13 cellular contexts compared by ENCODE assay signal in the genomic region with DNA sequence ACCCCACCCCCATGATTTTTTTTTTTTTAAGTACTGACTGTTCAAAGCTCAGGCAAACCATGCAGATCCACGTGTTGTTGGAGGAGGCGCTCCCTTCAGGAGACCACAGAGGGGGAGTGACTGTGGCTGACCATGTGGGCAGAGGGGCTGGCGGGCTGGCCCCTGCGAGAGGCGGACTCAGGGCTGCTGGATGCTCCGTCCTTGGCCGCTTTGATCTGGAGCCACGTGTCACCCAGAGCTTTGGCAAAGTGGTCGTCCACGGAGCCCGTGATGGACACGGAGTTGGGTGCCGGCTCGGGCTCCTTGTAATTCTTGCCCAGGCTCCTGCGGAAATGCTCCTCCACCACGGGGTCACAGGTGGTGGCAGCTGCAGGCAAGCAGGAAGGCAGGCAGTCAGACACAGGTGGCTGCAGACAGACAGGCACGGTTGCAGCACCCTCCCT.
A peak's percentile ranks its signal among the peaks of the same experiment; 100 is the strongest.
DNase-seq lines count a peak whose midpoint lies in the region; ATAC-seq, FAIRE-seq and TF ChIP-seq lines count a peak whose summit lies in the region.
"Had no signal": no experiment of that assay in that cellular context is flagged by ENCODE, and none has a peak within 500 bp of the region (broad histone marks: within the 10 kb centered on the region; RNA-seq: fewer than 3 reads in every experiment).

No MANE protein-coding gene starts in this region.

- no peak overlapping the region for H3K9ac ChIP-seq in K562 (ENCODE audit: insufficient read depth in 1 of 2, low read depth in 2 of 2, low read length in 2 of 2)

- H3K4me1 Mint-ChIP-seq in T-helper 2 cell treated with Interferon-gamma antibody and Interleukin-4, amounts not matched to agents 5 μg/mL and 100 μg/mL, for 36 hours (ENCODE audit: low read depth) = peaks cover 2% of the 10 kb centered on the region
- H3K4me1 Mint-ChIP-seq: activated CD4-positive, alpha-beta memory T cell treated with anti-CD3 and anti-CD28 coated beads, Interleukin-2, amount 10 ng/mL, durations not matched to agents 7 days and 5 days had no signal

- POLR2A ChIA-PET in K562 (lab: Yijun Ruan, JAX) = interaction anchor here (1.2 kb wide), 1 partner anchor 10 kb away, joined by 5 read pairs; no protein-coding TSS in a partner anchor

- no peaks in the 10 kb centered on the region for H3K79me2 ChIP-seq in K562 (ENCODE audit: control insufficient read depth, insufficient read depth, low read length)

- H3K36me3 Mint-ChIP-seq in T-helper 2 cell treated with Interferon-gamma antibody and Interleukin-4, amounts not matched to agents 5 μg/mL and 100 μg/mL, for 36 hours (ENCODE audit: low read depth) = peaks cover 29% of the 10 kb centered on the region

- H2AFZ ChIP-seq in K562 (ENCODE audit: low read depth, low read length) = no peak overlapping the region

- CTCF ChIA-PET in K562 (lab: Yijun Ruan, JAX; ENCODE audit: low intra/inter-chr PET ratio) = no interaction called here

- no peaks in the 10 kb centered on the region for H3K27me3 Mint-ChIP-seq in T-helper 2 cell treated with Interferon-gamma antibody and Interleukin-4, amounts not matched to agents 5 μg/mL and 100 μg/mL, for 36 hours (ENCODE audit: low read depth)
- H3K27me3 Mint-ChIP-seq: activated CD4-positive, alpha-beta memory T cell treated with anti-CD3 and anti-CD28 coated beads, Interleukin-2, amount 10 ng/mL, durations not matched to agents 7 days and 5 days had no signal

- peaks cover 3% of the 10 kb centered on the region for H4K20me1 ChIP-seq in K562 (replicated peaks; ENCODE audit: control insufficient read depth, insufficient read depth, low read length)

- no peak for TF ChIP-seq EP300 in K562 (IDR thresholded peaks at IDR 0.05; ENCODE audit: low read length)
- TF ChIP-seq EP300 in suprapubic skin (IDR thresholded peaks at IDR 0.05) = no peak

- no TSS peak for BruUV-seq in K562 (replicated peaks; lab: Mats Ljungman, UMichigan)

- peaks cover 11% of the 10 kb centered on the region for H3K4me1 ChIP-seq in RWPE2 (ENCODE audit: insufficient read depth, poor library complexity, severe bottlenecking)
- H3K4me1 ChIP-seq in K562 (replicated peaks in 1 of 2; ENCODE audit: control insufficient read depth in 2 of 2, insufficient read depth in 2 of 2, low read length in 2 of 2) = peaks cover 0 to 19% of the 10 kb centered on the region in 2 experiments; a peak in 1 of 5 replicates
- peaks cover 44% of the 10 kb centered on the region for H3K4me1 ChIP-seq in lower lobe of right lung
- peaks cover 91% of the 10 kb centered on the region for H3K4me1 ChIP-seq in suprapubic skin

- no peak overlapping the region for H3K4me3 Mint-ChIP-seq in T-helper 2 cell treated with Interferon-gamma antibody and Interleukin-4, amounts not matched to agents 5 μg/mL and 100 μg/mL, for 36 hours
- H3K4me3 Mint-ChIP-seq: activated CD4-positive, alpha-beta memory T cell treated with anti-CD3 and anti-CD28 coated beads, Interleukin-2, amount 10 ng/mL, durations not matched to agents 7 days and 5 days; T-helper 1 cell treated with Interleukin-12 subunit alpha and Interleukin-12 subunit beta and Interleukin-4 antibody, amounts not matched to agents 30 μg/mL and 1 μg/mL, for 36 hours had no signal

- intact Hi-C loops in K562 (cut with micrococcal nuclease) = no loop called here
- intact Hi-C loops in lower lobe of right lung (cut with DNase I) = no loop called here

- ATAC-seq in RWPE2 (ENCODE audit: low read depth) (no peak), K562 (no peak), lower lobe of right lung (no peak), HG03045 (IDR thresholded peaks at IDR 0.05; ENCODE audit: unreplicated experiment) (no peak)

- no peaks in the 10 kb centered on the region for H3K9me3 Mint-ChIP-seq in T-helper 2 cell treated with Interferon-gamma antibody and Interleukin-4, amounts not matched to agents 5 μg/mL and 100 μg/mL, for 36 hours
- H3K9me3 Mint-ChIP-seq: activated CD4-positive, alpha-beta memory T cell treated with anti-CD3 and anti-CD28 coated beads, Interleukin-2, amount 10 ng/mL, durations not matched to agents 7 days and 5 days; T-helper 1 cell treated with Interleukin-12 subunit alpha and Interleukin-12 subunit beta and Interleukin-4 antibody, amounts not matched to agents 30 μg/mL and 1 μg/mL, for 36 hours had no signal

- TF ChIP-seq CTCF in RWPE2 (IDR thresholded peaks at IDR 0.05; ENCODE audit: poor library complexity, severe bottlenecking) = no peak
- TF ChIP-seq CTCF in K562 (IDR thresholded peaks at IDR 0.05 in 2 of 3, conservative IDR thresholded peaks at IDR 0.05 in 1 of 3; ENCODE audit: insufficient read depth in 2 of 3, low read depth in 1 of 3, low read length in 3 of 3) = no peak
- TF ChIP-seq CTCF in lower lobe of right lung (IDR thresholded peaks at IDR 0.05) = no peak
- TF ChIP-seq CTCF in suprapubic skin (IDR thresholded peaks at IDR 0.05) = no peak

- no peak for FAIRE-seq in K562 (lab: Jason Lieb, UNC)

- TF ChIP-seq POLR2A in K562 (conservative IDR thresholded peaks at IDR 0.05) (no peak), suprapubic skin (IDR thresholded peaks at IDR 0.05) (no peak)

- WGBS in K562 (ENCODE audit: insufficient coverage, low coverage, missing lambda C conversion rate) = 81% methylated on average over 15 of the region's 17 CpGs
- 78% methylated on average over 15 of the region's 17 CpGs for WGBS in suprapubic skin

- H3K27me3 ChIP-seq in RWPE2 (ENCODE audit: insufficient read depth, poor library complexity, severe bottlenecking) (no peaks in the 10 kb centered on the region), K562 (ENCODE audit: control insufficient read depth in 2 of 2, insufficient read depth in 2 of 2, low read length in 2 of 2) (no peaks in the 10 kb centered on the region), lower lobe of right lung (ENCODE audit: low read depth) (no peaks in the 10 kb centered on the region), suprapubic skin (no peaks in the 10 kb centered on the region)

- H3K4me3 ChIP-seq in RWPE2 (ENCODE audit: severe bottlenecking) (no peak overlapping the region), K562 (no peak overlapping the region), lower lobe of right lung (no peak overlapping the region), suprapubic skin (no peak overlapping the region)
- H3K4me3 ChIP-seq: lung had no signal

- in situ Hi-C loops in K562 (cut with MboI) = no loop called here

- H3K4me2 ChIP-seq in K562 (ENCODE audit: insufficient read depth, low read length) = no peak overlapping the region

- H3K9me1 ChIP-seq in K562 (ENCODE audit: control insufficient read depth, insufficient read depth, low read length) = no peaks in the 10 kb centered on the region

- DNase-seq in RWPE2 (ENCODE audit: low spot score) (peak; percentile 46), K562 (ENCODE audit: extremely low read depth in 1 of 4, low spot score in 3 of 4) (no peak), lower lobe of right lung (peak; percentile 41), suprapubic skin (ENCODE audit: low spot score in 2 of 2) (peak in 1 of 2 donors; percentile 67), activated gamma-delta T cell treated with Interleukin-2 at 50 U/mL for 16 hours (no peak)
- no peak for DNase-seq in T-helper 2 cell treated with Interferon-gamma antibody and Interleukin-4, amounts not matched to agents 5 μg/mL and 100 μg/mL, for 36 hours (ENCODE audit: low spot score)
- DNase-seq: activated CD4-positive, alpha-beta memory T cell treated with anti-CD3 and anti-CD28 coated beads, Interleukin-2, amount 10 ng/mL, durations not matched to agents 7 days and 5 days; activated naive CD4-positive, alpha-beta T cell treated with anti-CD3 and anti-CD28 coated beads, Interleukin-2, amount 50 U/mL, for 16 hours; NCI-H2171 treated with DMSO at 0.1 percent for 48 hours; stimulated activated CD4-positive, alpha-beta T cell treated with anti-CD3 and anti-CD28 coated beads, Interleukin-4, amount 100 ng/mL, for 4 hours had no signal

- H3K36me3 ChIP-seq in RWPE2 (ENCODE audit: low read depth) (peaks cover 32% of the 10 kb centered on the region), K562 (ENCODE audit: control insufficient read depth, insufficient read depth, low read length) (peaks cover 3% of the 10 kb centered on the region; the same call in 1 of the 3 replicates), lower lobe of right lung (peaks cover 63% of the 10 kb centered on the region), suprapubic skin (peaks cover 46% of the 10 kb centered on the region)

- peak overlapping the region; percentile 48 for H3K27ac ChIP-seq in RWPE2 (ENCODE audit: poor library complexity, severe bottlenecking)
- H3K27ac ChIP-seq in K562 (ENCODE audit: extremely low read depth, low read depth, low read length) = no peak overlapping the region
- H3K27ac ChIP-seq in lower lobe of right lung = no peak overlapping the region
- H3K27ac ChIP-seq in suprapubic skin = peak overlapping the region; percentile 4

- no peaks in the 10 kb centered on the region for H3K9me3 ChIP-seq in RWPE2 (ENCODE audit: severe bottlenecking)
- H3K9me3 ChIP-seq in K562 (replicated peaks; ENCODE audit: control insufficient read depth, insufficient read depth, low read depth, low read length) = no peaks in the 10 kb centered on the region
- H3K9me3 ChIP-seq in lower lobe of right lung = no peaks in the 10 kb centered on the region
- no peaks in the 10 kb centered on the region for H3K9me3 ChIP-seq in suprapubic skin

- TF ChIP-seq RAD21 in K562 (CRISPR knock-in tag; conservative IDR thresholded peaks at IDR 0.05 in 1 of 2, IDR thresholded peaks at IDR 0.05 in 1 of 2) = no peak

- no peak overlapping the region for H3K27ac Mint-ChIP-seq in T-helper 2 cell treated with Interferon-gamma antibody and Interleukin-4, amounts not matched to agents 5 μg/mL and 100 μg/mL, for 36 hours
- H3K27ac Mint-ChIP-seq: activated CD4-positive, alpha-beta memory T cell treated with anti-CD3 and anti-CD28 coated beads, Interleukin-2, amount 10 ng/mL, durations not matched to agents 7 days and 5 days had no signal

TF ChIP-seq in K562, 482 proteins besides CTCF, POLR2A, EP300 and RAD21:
- TF ChIP-seq ZNF717 (CRISPR knock-in tag; IDR thresholded peaks at IDR 0.05) = no peak
- TF ChIP-seq RBM22 (IDR thresholded peaks at IDR 0.05; ENCODE audit: low read depth, low read length, poor library complexity, severe bottlenecking) = peak; percentile 73
- no peak for TF ChIP-seq GABPB2 (CRISPR knock-in tag; conservative IDR thresholded peaks at IDR 0.05)

Comparison
In these comparisons a context has a peak if more than half of its experiments do, and no peak if none do; other contexts are left out.
1. DNase-seq: peak in RWPE2 (single experiment) and lower lobe of right lung (single experiment); none in K562 (0 of 4), activated gamma-delta T cell treated with Interleukin-2 at 50 U/mL for 16 hours (single experiment) and T-helper 2 cell treated with Interferon-gamma antibody and Interleukin-4, amounts not matched to agents 5 μg/mL and 100 μg/mL, for 36 hours (single experiment).
2. H3K27ac ChIP-seq: peak in RWPE2 (single experiment) and suprapubic skin (single experiment); none in K562 (single experiment) and lower lobe of right lung (single experiment).